ENCODE assay signal across 11 cellular contexts in the genomic region with DNA sequence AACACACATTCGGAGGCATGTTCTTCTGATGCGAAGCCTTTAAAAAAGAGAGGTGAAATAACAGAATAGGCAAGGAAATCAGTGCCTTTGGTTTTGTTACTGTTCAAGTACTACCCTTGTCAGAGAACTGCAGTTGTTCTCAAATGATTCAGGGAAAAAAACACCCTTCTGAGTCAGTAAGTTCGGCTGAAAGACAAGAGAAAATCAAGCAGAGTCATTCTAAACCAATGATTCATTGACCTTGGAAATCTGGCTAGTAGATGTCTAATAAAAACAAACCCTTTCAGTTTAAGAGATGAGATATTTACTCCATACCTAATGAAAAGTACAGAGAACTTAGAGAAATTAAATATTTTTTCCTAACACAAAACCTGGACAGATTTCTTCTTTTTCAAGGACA.
DNase-seq lines count a peak whose midpoint lies in the region; TF ChIP-seq lines count a peak whose summit lies in the region.
"Had no signal": no experiment of that assay in that cellular context is flagged by ENCODE, and none has a peak within 500 bp of the region (broad histone marks: within the 10 kb centered on the region; RNA-seq: fewer than 3 reads in every experiment).

No MANE protein-coding gene starts in this region.

- no peaks in the 10 kb centered on the region for H3K27me3 ChIP-seq in skeletal muscle satellite cell (ENCODE audit: control insufficient read depth, insufficient read depth, low read length)
- H3K27me3 ChIP-seq: neutrophil had no signal

- no peaks in the 10 kb centered on the region for H3K9me3 ChIP-seq in skeletal muscle satellite cell (replicated peaks; ENCODE audit: low read length)
- H3K9me3 ChIP-seq: neutrophil had no signal

- peak overlapping the region; percentile 66 for H3K4me2 ChIP-seq in skeletal muscle satellite cell (ENCODE audit: low read length)

- H3K36me3 ChIP-seq in skeletal muscle satellite cell (ENCODE audit: insufficient read depth, low read length) = no peaks in the 10 kb centered on the region
- H3K36me3 ChIP-seq: neutrophil had no signal

- peaks cover 50% of the 10 kb centered on the region for H3K4me1 ChIP-seq in skeletal muscle satellite cell (ENCODE audit: control insufficient read depth, insufficient read depth, low read length)

- H3K4me3 ChIP-seq in WI38 (ENCODE audit: low read depth, low read length) (peak overlapping the region; percentile 8; the same call in 1 of the 2 replicates), fibroblast of villous mesenchyme (ENCODE audit: low read depth, low read length) (no peak overlapping the region), skeletal muscle satellite cell (ENCODE audit: low read length) (peak overlapping the region; percentile 16)

- TF ChIP-seq CTCF in WI38 (IDR thresholded peaks at IDR 0.05; ENCODE audit: low read depth, low read length) (no peak), fibroblast of villous mesenchyme (IDR thresholded peaks at IDR 0.05; ENCODE audit: insufficient read depth, low read depth, low read length) (no peak)

- peak; percentile 63 for DNase-seq in GM03348 (ENCODE audit: low spot score)
- peak; percentile 70 for DNase-seq in fibroblast of villous mesenchyme (ENCODE audit: low read depth)
- no peak for DNase-seq in cortex of kidney (lab: John Stamatoyannopoulos, UW)
- DNase-seq in stimulated activated naive CD4-positive, alpha-beta T cell (lab: John Stamatoyannopoulos, UW) = no peak
- DNase-seq in NCI-H526 (lab: John Stamatoyannopoulos, UW) = no peak
- DNase-seq in activated effector memory CD4-positive, alpha-beta T cell treated with Interleukin-2 at 50 U/mL for 16 hours = no peak
- DNase-seq: NCI-H1092 treated with DMSO at 0.1 percent for 48 hours, SHP77 had no signal

- peak overlapping the region; percentile 79 for H3K9ac ChIP-seq in skeletal muscle satellite cell (ENCODE audit: low read depth, low read length)

Comparison
In these comparisons a context has a peak if more than half of its experiments do, and no peak if none do; other contexts are left out.
1. DNase-seq: peak in GM03348 (single experiment) and fibroblast of villous mesenchyme (single experiment); none in cortex of kidney (single experiment), stimulated activated naive CD4-positive, alpha-beta T cell (0 of 6), NCI-H526 (0 of 2) and activated effector memory CD4-positive, alpha-beta T cell treated with Interleukin-2 at 50 U/mL for 16 hours (single experiment).